Comparison of ENCODE assay signal across 7 cellular contexts in genomic region chr11:111635706-111636045, GRCh38. TPM values are rescaled to one million over a fixed set of nuclear protein-coding genes. Genes with fewer than 3 reads are reported as not detected.
DNase-seq lines count a peak whose midpoint lies in the region; ATAC-seq and TF ChIP-seq lines count a peak whose summit lies in the region.

No MANE protein-coding gene starts in this region.

- no peak overlapping the region for H3K9ac ChIP-seq in liver (ENCODE audit: low read depth in 1 of 2, low read length in 2 of 2)

- peak in 1 of 2 donors; percentile 5 for TF ChIP-seq RAD21 in liver (IDR thresholded peaks at IDR 0.05)

- TF ChIP-seq EP300 in upper lobe of left lung (IDR thresholded peaks at IDR 0.05): no peak

- H3K36me3 ChIP-seq in liver (ENCODE audit: control insufficient read depth in 4 of 4, insufficient read depth in 3 of 4, low read depth in 1 of 4, low read length in 3 of 4) (peaks cover 0 to 5% (median 2%) of the 10 kb centered on the region in 4 donors), upper lobe of left lung (no peaks in the 10 kb centered on the region)

- TF ChIP-seq POLR2A in upper lobe of left lung (IDR thresholded peaks at IDR 0.05): no peak

- 24% methylated on average over 1 of the region's 1 CpG for WGBS in liver
- 50 to 52% methylated on average over 1 of the region's 1 CpG for WGBS in upper lobe of left lung, 2 donors

- peak in 1 of 2 donors; percentile 91 for ATAC-seq in upper lobe of left lung (ENCODE audit: low FRiP score in 2 of 2)

- TF ChIP-seq CTCF in liver (IDR thresholded peaks at IDR 0.05; ENCODE audit: low read depth, low read length, missing input control): no peak
- TF ChIP-seq CTCF in upper lobe of left lung (IDR thresholded peaks at IDR 0.05): no peak
- TF ChIP-seq CTCF in GM13976 (IDR thresholded peaks at IDR 0.05; ENCODE audit: borderline replicate concordance, control extremely low read depth, extremely low read depth, insufficient read depth, missing control alignments): no peak

- DNase-seq in NCI-H2029 (lab: John Stamatoyannopoulos, UW) (peak; percentile 19), caudate nucleus (lab: John Stamatoyannopoulos, UW) (peak in 43 of 61 donors; percentile 2 to 74 (median 24)), upper lobe of left lung (no peak), GM13976 (ENCODE audit: low spot score) (no peak), SW 1271 (lab: John Stamatoyannopoulos, UW) (no peak), NK-92 (lab: John Stamatoyannopoulos, UW; ENCODE audit: unreplicated experiment) (no peak)

- H3K27ac ChIP-seq in caudate nucleus (ENCODE audit: low read depth, low read length) (peak overlapping the region; percentile 77), liver (ENCODE audit: low read depth in 1 of 2, low read length in 2 of 2) (no peak overlapping the region), upper lobe of left lung (peak overlapping the region in 3 of 4 donors; percentile 3 to 70 (median 60))

- H3K27me3 ChIP-seq in liver (ENCODE audit: control insufficient read depth in 4 of 4, insufficient read depth in 4 of 4, low read length in 3 of 4) (no peaks in the 10 kb centered on the region), upper lobe of left lung (no peaks in the 10 kb centered on the region)

- in situ Hi-C loops in GM13976 (cut with MboI; ENCODE audit: low sequenced_read_pairs, unreplicated experiment): no loop called here

- no peak overlapping the region for H3K4me3 ChIP-seq in liver (ENCODE audit: low read depth in 1 of 3, low read length in 3 of 3)
- H3K4me3 ChIP-seq in upper lobe of left lung: no peak overlapping the region

- H3K9me3 ChIP-seq in liver (ENCODE audit: control insufficient read depth in 4 of 4, low read length in 3 of 4): no peaks in the 10 kb centered on the region
- no peaks in the 10 kb centered on the region for H3K9me3 ChIP-seq in upper lobe of left lung

- H3K4me1 ChIP-seq in liver (ENCODE audit: control insufficient read depth in 4 of 4, insufficient read depth in 4 of 4, low read length in 3 of 4) (peaks cover 14 to 48% (median 45%) of the 10 kb centered on the region in 4 donors), upper lobe of left lung (peaks cover 21 to 40% (median 25%) of the 10 kb centered on the region in 4 donors)

TF ChIP-seq in liver, 16 proteins besides CTCF, POLR2A, EP300 and RAD21:
- no peak for TF ChIP-seq MAX (IDR thresholded peaks at IDR 0.05)
- TF ChIP-seq GABPA (IDR thresholded peaks at IDR 0.05 in 1 of 2, conservative IDR thresholded peaks at IDR 0.05 in 1 of 2): no peak
- TF ChIP-seq, protein P1, sequence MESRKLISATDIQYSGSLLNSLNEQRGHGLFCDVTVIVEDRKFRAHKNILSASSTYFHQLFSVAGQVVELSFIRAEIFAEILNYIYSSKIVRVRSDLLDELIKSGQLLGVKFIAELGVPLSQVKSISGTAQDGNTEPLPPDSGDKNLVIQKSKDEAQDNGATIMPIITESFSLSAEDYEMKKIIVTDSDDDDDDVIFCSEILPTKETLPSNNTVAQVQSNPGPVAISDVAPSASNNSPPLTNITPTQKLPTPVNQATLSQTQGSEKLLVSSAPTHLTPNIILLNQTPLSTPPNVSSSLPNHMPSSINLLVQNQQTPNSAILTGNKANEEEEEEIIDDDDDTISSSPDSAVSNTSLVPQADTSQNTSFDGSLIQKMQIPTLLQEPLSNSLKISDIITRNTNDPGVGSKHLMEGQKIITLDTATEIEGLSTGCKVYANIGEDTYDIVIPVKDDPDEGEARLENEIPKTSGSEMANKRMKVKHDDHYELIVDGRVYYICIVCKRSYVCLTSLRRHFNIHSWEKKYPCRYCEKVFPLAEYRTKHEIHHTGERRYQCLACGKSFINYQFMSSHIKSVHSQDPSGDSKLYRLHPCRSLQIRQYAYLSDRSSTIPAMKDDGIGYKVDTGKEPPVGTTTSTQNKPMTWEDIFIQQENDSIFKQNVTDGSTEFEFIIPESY (IDR thresholded peaks at IDR 0.05): no peak
- no peak for TF ChIP-seq FOXA2 (IDR thresholded peaks at IDR 0.05)
- TF ChIP-seq YY1 (IDR thresholded peaks at IDR 0.05): peak; percentile 15
- no peak for TF ChIP-seq SP1 (IDR thresholded peaks at IDR 0.05)
- TF ChIP-seq NR2F2 (IDR thresholded peaks at IDR 0.05): no peak
- TF ChIP-seq EGR1 (IDR thresholded peaks at IDR 0.05; ENCODE audit: low read depth in 2 of 2): no peak
- no peak for TF ChIP-seq RXRA (IDR thresholded peaks at IDR 0.05)

RNA-seq across cellular contexts. Expression of gene SIK2, which starts 33.4 kb away (rescaled TPM):
- total RNA-seq in liver (10 to 100 TPM; 10.4 to 15.0 TPM), upper lobe of left lung (10 to 100 TPM; 23.0 to 35.9 (median 27.6) TPM)
- 1 to 10 TPM; 6.5 to 8.2 TPM for polyA plus RNA-seq in liver

Comparison
In these comparisons a context has a peak if more than half of its experiments do, and no peak if none do; other contexts are left out.
1. DNase-seq: peak in NCI-H2029 (single experiment) and caudate nucleus (43 of 61); none in upper lobe of left lung (0 of 2), GM13976 (single experiment), SW 1271 (0 of 2) and NK-92 (single experiment).
2. H3K27ac ChIP-seq: peak in caudate nucleus (single experiment) and upper lobe of left lung (3 of 4); none in liver (0 of 2).